Comparison of ENCODE assay signal across 14 cellular contexts in the genomic region with DNA sequence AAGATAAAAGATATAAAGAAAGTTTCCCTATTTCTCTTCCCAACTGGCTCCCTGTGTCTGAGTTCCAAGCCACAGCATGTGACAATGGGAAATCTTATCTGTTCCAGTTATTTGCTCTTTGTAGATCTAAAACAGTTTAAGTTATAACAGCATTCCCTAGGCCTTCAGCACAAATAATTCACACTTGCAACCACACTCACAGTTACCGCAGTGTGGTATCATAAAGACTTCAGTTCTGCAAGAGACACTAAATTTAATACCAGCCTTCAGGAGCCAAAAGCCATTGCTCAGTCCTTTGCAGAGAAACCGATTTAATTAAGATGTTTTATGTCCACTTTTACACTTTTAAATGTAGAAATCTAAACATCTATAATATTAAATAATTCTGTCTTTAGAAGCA.
"Had no signal": no experiment of that assay in that cellular context is flagged by ENCODE, and none has a peak within 500 bp of the region (broad histone marks: within the 10 kb centered on the region; RNA-seq: fewer than 3 reads in every experiment).

No MANE protein-coding gene starts in this region.

- ATAC-seq: gastrocnemius medialis; left colon; mucosa of descending colon; naive thymus-derived CD8-positive, alpha-beta T cell; right lobe of liver; stimulated activated naive CD8-positive, alpha-beta T cell treated with anti-CD3 and anti-CD28 coated beads, Interleukin-15, Interleukin-2, amounts not matched to agents 100 U/mL and 50 U/mL, for 24 hours had no signal

- H3K4me3 Mint-ChIP-seq: naive thymus-derived CD8-positive, alpha-beta T cell; stimulated activated effector memory CD8-positive, alpha-beta T cell treated with anti-CD3 and anti-CD28 coated beads, Interleukin-12 subunit alpha, Interleukin-12 subunit beta, amount 100 ng/mL, for 72 hours; type B pancreatic cell had no signal

- H3K9me3 Mint-ChIP-seq: stimulated activated effector memory CD8-positive, alpha-beta T cell treated with anti-CD3 and anti-CD28 coated beads, Interleukin-12 subunit alpha, Interleukin-12 subunit beta, amount 100 ng/mL, for 72 hours; type B pancreatic cell had no signal

- H3K4me1 Mint-ChIP-seq: stimulated activated effector memory CD8-positive, alpha-beta T cell treated with anti-CD3 and anti-CD28 coated beads, Interleukin-12 subunit alpha, Interleukin-12 subunit beta, amount 100 ng/mL, for 72 hours had no signal

- H3K36me3 Mint-ChIP-seq: naive thymus-derived CD8-positive, alpha-beta T cell; stimulated activated effector memory CD8-positive, alpha-beta T cell treated with anti-CD3 and anti-CD28 coated beads, Interleukin-12 subunit alpha, Interleukin-12 subunit beta, amount 100 ng/mL, for 72 hours; type B pancreatic cell had no signal

- H3K27ac Mint-ChIP-seq: stimulated activated effector memory CD8-positive, alpha-beta T cell treated with anti-CD3 and anti-CD28 coated beads, Interleukin-12 subunit alpha, Interleukin-12 subunit beta, amount 100 ng/mL, for 72 hours; type B pancreatic cell had no signal

- DNase-seq: cortex of kidney; dorsolateral prefrontal cortex; effector memory CD4-positive, alpha-beta T cell; gastrocnemius medialis; kidney; left colon; mucosa of descending colon; naive thymus-derived CD8-positive, alpha-beta T cell; right lobe of liver; stimulated activated CD4-positive, alpha-beta T cell treated with anti-CD3 and anti-CD28 coated beads, Interleukin-4, amount 100 ng/mL, for 1 hour; stimulated activated CD8-positive, alpha-beta memory T cell treated with anti-CD3 and anti-CD28 coated beads, Interleukin-4, amount 100 ng/mL, for 48 hours; stimulated activated naive CD8-positive, alpha-beta T cell treated with anti-CD3 and anti-CD28 coated beads, Interleukin-15, Interleukin-2, amounts not matched to agents 100 U/mL and 50 U/mL, for 24 hours had no signal

- H3K27me3 Mint-ChIP-seq: type B pancreatic cell had no signal
